Comparison of ENCODE assay signal across 1 cellular context in genomic region chr15:90873488-90873997, GRCh38.
TF ChIP-seq lines count a peak whose summit lies in the region.

No MANE protein-coding gene starts in this region.

TF ChIP-seq in K562, 482 proteins besides CTCF, POLR2A, EP300 and RAD21:
- no peak for TF ChIP-seq ZFP1 (CRISPR knock-in tag; IDR thresholded peaks at IDR 0.05)
- peak; percentile 54; the same call in 1 of the 2 replicates for TF ChIP-seq ZNF740 (CRISPR knock-in tag; IDR thresholded peaks at IDR 0.05)
- no peak for TF ChIP-seq ZNF740 (tag; IDR thresholded peaks at IDR 0.05)
- no peak for TF ChIP-seq TAF9B (IDR thresholded peaks at IDR 0.05; ENCODE audit: partially characterized antibody)
- no peak for TF ChIP-seq ELF1 (tag; IDR thresholded peaks at IDR 0.05)
